In genomic region chr11:68905421-68906360, GRCh38 we compare ENCODE assay signal across 10 cellular contexts. TPM values are rescaled to one million over a fixed set of nuclear protein-coding genes. Genes with fewer than 3 reads are reported as not detected.
DNase-seq lines count a peak whose midpoint lies in the region; ATAC-seq and TF ChIP-seq lines count a peak whose summit lies in the region.
"Had no signal": no experiment of that assay in that cellular context is flagged by ENCODE, and none has a peak within 500 bp of the region (broad histone marks: within the 10 kb centered on the region; RNA-seq: fewer than 3 reads in every experiment).

No MANE protein-coding gene starts in this region.

- H3K27ac ChIP-seq in C4-2B = peak overlapping the region; percentile 94
- H3K27ac ChIP-seq: cardiac muscle cell had no signal

- intact Hi-C loops in Right ventricle myocardium superior (cut with DNase I) = no loop called here

- H3K36me3 Mint-ChIP-seq in IgD-negative memory B cell (peaks cover 4% of the 10 kb centered on the region), brain (peaks cover 29% of the 10 kb centered on the region)
- no peaks in the 10 kb centered on the region for H3K36me3 Mint-ChIP-seq in natural killer cell treated with Interleukin-12 subunit alpha and Interleukin-12 subunit beta and Interleukin-15 and Interleukin-18, amount 100 ng/mL, for 72 hours

- no peak for ATAC-seq in natural killer cell treated with Interleukin-12 subunit alpha and Interleukin-12 subunit beta and Interleukin-15 and Interleukin-18, amount 100 ng/mL, for 72 hours
- ATAC-seq in Right ventricle myocardium superior (ENCODE audit: poor library complexity) = no peak

- DNase-seq in natural killer cell treated with Interleukin-12 subunit alpha and Interleukin-12 subunit beta and Interleukin-15 and Interleukin-18, amount 100 ng/mL, for 72 hours (ENCODE audit: low spot score) = no peak
- DNase-seq in NOMO-1 treated with dmso at 0.1 percent for 144 hours (lab: John Stamatoyannopoulos, UW; ENCODE audit: unreplicated experiment) (no peak), MV-4-11 (lab: John Stamatoyannopoulos, UW) (no peak), NCI-H2107 (lab: John Stamatoyannopoulos, UW) (no peak), Right ventricle myocardium superior (no peak)
- DNase-seq: GF-D8 had no signal

- H3K4me3 Mint-ChIP-seq in IgD-negative memory B cell (peak overlapping the region; percentile 67 to 96 (median 78)), brain (peak overlapping the region; percentile 98 to 100 (median 99))
- H3K4me3 Mint-ChIP-seq in natural killer cell treated with Interleukin-12 subunit alpha and Interleukin-12 subunit beta and Interleukin-15 and Interleukin-18, amount 100 ng/mL, for 72 hours = peak overlapping the region; percentile 96

- H3K4me1 Mint-ChIP-seq in IgD-negative memory B cell = peaks cover 20 to 34% (median 24%) of the 10 kb centered on the region in 3 donors
- peaks cover 36% of the 10 kb centered on the region for H3K4me1 Mint-ChIP-seq in brain
- H3K4me1 Mint-ChIP-seq in natural killer cell treated with Interleukin-12 subunit alpha and Interleukin-12 subunit beta and Interleukin-15 and Interleukin-18, amount 100 ng/mL, for 72 hours (ENCODE audit: low read depth in 2 of 2) = peaks cover 38 to 41% of the 10 kb centered on the region in 2 donors

- H3K27ac Mint-ChIP-seq in IgD-negative memory B cell (peak overlapping the region in 1 of 3 donors; percentile 35), brain (peak overlapping the region in 4 of 5 experiments; percentile 12 to 97 (median 76))
- peak overlapping the region; percentile 88 to 96 for H3K27ac Mint-ChIP-seq in natural killer cell treated with Interleukin-12 subunit alpha and Interleukin-12 subunit beta and Interleukin-15 and Interleukin-18, amount 100 ng/mL, for 72 hours

- H3K9me3 Mint-ChIP-seq in IgD-negative memory B cell = no peaks in the 10 kb centered on the region
- no peaks in the 10 kb centered on the region for H3K9me3 Mint-ChIP-seq in brain
- no peaks in the 10 kb centered on the region for H3K9me3 Mint-ChIP-seq in natural killer cell treated with Interleukin-12 subunit alpha and Interleukin-12 subunit beta and Interleukin-15 and Interleukin-18, amount 100 ng/mL, for 72 hours

- H3K27me3 Mint-ChIP-seq in IgD-negative memory B cell (no peaks in the 10 kb centered on the region), brain (peaks cover 10% of the 10 kb centered on the region)
- no peaks in the 10 kb centered on the region for H3K27me3 Mint-ChIP-seq in natural killer cell treated with Interleukin-12 subunit alpha and Interleukin-12 subunit beta and Interleukin-15 and Interleukin-18, amount 100 ng/mL, for 72 hours

- no peak for TF ChIP-seq CTCF in C4-2B (conservative IDR thresholded peaks at IDR 0.05)
- TF ChIP-seq CTCF in brain (conservative IDR thresholded peaks at IDR 0.05) = no peak

RNA-seq across cellular contexts. Expression of gene IGHMBP2, which starts 2.0 kb away (rescaled TPM):
- polyA plus RNA-seq in IgD-negative memory B cell (11.3 TPM), brain (ENCODE audit: insufficient read depth, low read depth, low replicate concordance) (12.2 TPM)
- total RNA-seq in natural killer cell treated with Interleukin-12 subunit alpha and Interleukin-12 subunit beta and Interleukin-15 and Interleukin-18, amount 100 ng/mL, for 72 hours = 10 to 100 TPM; 32.8 to 62.9 TPM
- total RNA-seq in Right ventricle myocardium superior = 13.5 TPM

RNA-seq across cellular contexts. Expression of gene MRPL21, which starts 2.1 kb away (rescaled TPM):
- 108 TPM for polyA plus RNA-seq in IgD-negative memory B cell
- polyA plus RNA-seq in brain (ENCODE audit: insufficient read depth, low read depth, low replicate concordance) = 108 TPM
- 100 to 1,000 TPM in 1 of 2 donors, 10 to 100 TPM in 1; 57.6 to 108 TPM for total RNA-seq in natural killer cell treated with Interleukin-12 subunit alpha and Interleukin-12 subunit beta and Interleukin-15 and Interleukin-18, amount 100 ng/mL, for 72 hours
- 124 TPM for total RNA-seq in Right ventricle myocardium superior
